ENCODE assay signal across 10 cellular contexts in the genomic region with DNA sequence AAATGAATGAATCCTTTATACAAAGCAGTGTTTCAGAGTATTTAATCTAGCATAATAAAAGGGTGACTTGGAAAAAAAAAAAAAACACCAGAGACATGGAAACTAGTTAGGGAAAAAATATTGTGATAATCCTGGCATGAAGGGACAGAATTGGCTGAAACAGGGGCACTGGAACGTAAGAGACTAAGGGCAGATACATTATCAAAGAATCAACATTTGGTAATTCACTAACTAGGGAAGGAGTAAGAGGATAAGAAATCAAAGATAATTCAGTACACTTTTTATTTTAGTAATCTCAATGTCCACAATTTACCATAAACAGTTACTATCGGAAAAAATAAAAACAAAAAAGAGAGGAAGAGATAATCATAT. TPM values are rescaled to one million over a fixed set of nuclear protein-coding genes. Genes with fewer than 3 reads are reported as not detected.
A peak's percentile ranks its signal among the peaks of the same experiment; 100 is the strongest.
DNase-seq lines count a peak whose midpoint lies in the region; ATAC-seq and TF ChIP-seq lines count a peak whose summit lies in the region.
"Had no signal": no experiment of that assay in that cellular context is flagged by ENCODE, and none has a peak within 500 bp of the region (broad histone marks: within the 10 kb centered on the region; RNA-seq: fewer than 3 reads in every experiment).

No MANE protein-coding gene starts in this region.

- in situ Hi-C loops in GM13977 (cut with MboI; ENCODE audit: low pct_unique_long_range_greater_than_20kb, low sequenced_read_pairs, unreplicated experiment) = no loop called here

- no peak for ATAC-seq in activated T-cell treated with anti-CD3 and anti-CD28 coated beads, Interleukin-2, amount 50 U/mL, for 72 hours (replicated peaks in 1 of 2)
- no peak for ATAC-seq in upper lobe of left lung (ENCODE audit: low FRiP score in 2 of 2)

- no peak for TF ChIP-seq EP300 in upper lobe of left lung (IDR thresholded peaks at IDR 0.05)

- no peaks in the 10 kb centered on the region for H3K9me3 Mint-ChIP-seq in activated T-cell treated with anti-CD3 and anti-CD28 coated beads, Interleukin-2, amount 50 U/mL, for 72 hours

- no peaks in the 10 kb centered on the region for H3K4me1 ChIP-seq in iPS-18a (ENCODE audit: control insufficient read depth, low read depth, low read length)
- peaks cover 0 to 18% (median 6%) of the 10 kb centered on the region in 4 donors for H3K4me1 ChIP-seq in upper lobe of left lung

- no peaks in the 10 kb centered on the region for H3K27me3 ChIP-seq in iPS-18a (ENCODE audit: control insufficient read depth, insufficient read depth, low read length)
- H3K27me3 ChIP-seq in upper lobe of left lung = no peaks in the 10 kb centered on the region
- H3K27me3 ChIP-seq: transverse colon had no signal

- H3K4me3 Mint-ChIP-seq in activated T-cell treated with anti-CD3 and anti-CD28 coated beads, Interleukin-2, amount 50 U/mL, for 72 hours = no peak overlapping the region

- peaks cover 3% of the 10 kb centered on the region for H3K4me1 Mint-ChIP-seq in activated T-cell treated with anti-CD3 and anti-CD28 coated beads, Interleukin-2, amount 50 U/mL, for 72 hours (ENCODE audit: low read depth)

- DNase-seq in activated T-cell treated with anti-CD3 and anti-CD28 coated beads, Interleukin-2, amount 50 U/mL, for 72 hours = no peak
- DNase-seq in activated T-cell treated with anti-CD3 and anti-CD28 coated beads for 4 hours (no peak), upper lobe of left lung (no peak), COLO829 (ENCODE audit: low spot score) (no peak), GM13977 (ENCODE audit: low spot score) (no peak)
- DNase-seq: activated CD4-positive, alpha-beta T cell treated with anti-CD3 and anti-CD28 coated beads for 4 hours; activated gamma-delta T cell; transverse colon had no signal

- H3K9me3 ChIP-seq in iPS-18a (ENCODE audit: control insufficient read depth, low read depth, low read length) = no peaks in the 10 kb centered on the region
- H3K9me3 ChIP-seq in upper lobe of left lung = no peaks in the 10 kb centered on the region
- H3K9me3 ChIP-seq: transverse colon had no signal

- TF ChIP-seq CTCF in upper lobe of left lung (IDR thresholded peaks at IDR 0.05) = no peak
- no peak for TF ChIP-seq CTCF in GM13977 (IDR thresholded peaks at IDR 0.05; ENCODE audit: extremely low read depth, insufficient read depth, missing control alignments)

- peak overlapping the region; percentile 26 for H3K27ac Mint-ChIP-seq in activated T-cell treated with anti-CD3 and anti-CD28 coated beads, Interleukin-2, amount 50 U/mL, for 72 hours

- no peak overlapping the region for H3K9ac ChIP-seq in iPS-18a (ENCODE audit: low read length)

- TF ChIP-seq POLR2A in upper lobe of left lung (IDR thresholded peaks at IDR 0.05) = no peak

- H3K27ac ChIP-seq in iPS-18a (ENCODE audit: low read length) (peak overlapping the region; percentile 27), upper lobe of left lung (peak overlapping the region in 3 of 4 donors; percentile 26 to 79 (median 47))

- 40 to 58% methylated on average over 2 of the region's 2 CpGs for WGBS in upper lobe of left lung, 2 donors

- H3K36me3 Mint-ChIP-seq in activated T-cell treated with anti-CD3 and anti-CD28 coated beads, Interleukin-2, amount 50 U/mL, for 72 hours (ENCODE audit: insufficient read depth in 2 of 2) = peaks cover 10 to 13% of the 10 kb centered on the region in 2 donors

- no peak overlapping the region for H3K4me3 ChIP-seq in iPS-18a (ENCODE audit: low read length)
- H3K4me3 ChIP-seq in upper lobe of left lung = no peak overlapping the region
- H3K4me3 ChIP-seq: skin epidermis, transverse colon had no signal

- H3K27me3 Mint-ChIP-seq in activated T-cell treated with anti-CD3 and anti-CD28 coated beads, Interleukin-2, amount 50 U/mL, for 72 hours (ENCODE audit: low read depth) = no peaks in the 10 kb centered on the region

- peaks cover 17% of the 10 kb centered on the region for H3K36me3 ChIP-seq in iPS-18a (ENCODE audit: control insufficient read depth, low read depth, low read length)
- H3K36me3 ChIP-seq in upper lobe of left lung = peaks cover 0 to 15% (median 0%) of the 10 kb centered on the region in 4 donors

RNA-seq across cellular contexts. Expression of a gene that starts 18.2 kb away (rescaled TPM):
- 10 to 100 TPM; 35.1 to 36.6 TPM for total RNA-seq in activated T-cell treated with anti-CD3 and anti-CD28 coated beads, Interleukin-2, amount 50 U/mL, for 72 hours
- 10 to 100 TPM; 23.0 to 47.3 (median 32.8) TPM for total RNA-seq in upper lobe of left lung

RNA-seq across cellular contexts. Expression of a gene that starts 21.5 kb away (rescaled TPM):
- 100 to 1,000 TPM; 343 to 396 TPM for total RNA-seq in activated T-cell treated with anti-CD3 and anti-CD28 coated beads, Interleukin-2, amount 50 U/mL, for 72 hours
- 100 to 1,000 TPM in 1 of 6 donors, 10 to 100 TPM in 5; 16.7 to 251 (median 37.3) TPM for total RNA-seq in upper lobe of left lung

RNA-seq across cellular contexts. Expression of a gene that starts 56.3 kb away (rescaled TPM):
- 1 to 10 TPM in 1 of 2 donors, under 1 TPM in 1; 1.00 to 1.9 TPM for total RNA-seq in activated T-cell treated with anti-CD3 and anti-CD28 coated beads, Interleukin-2, amount 50 U/mL, for 72 hours
- 10 to 100 TPM in 1 of 6 donors, 1 to 10 TPM in 4, under 1 TPM in 1; 0.91 to 45.1 (median 1.5) TPM for total RNA-seq in upper lobe of left lung

RNA-seq across cellular contexts. Expression of a gene that starts 57.1 kb away (rescaled TPM):
- 100 to 1,000 TPM in 1 of 2 donors, 10 to 100 TPM in 1; 89.2 to 103 TPM for total RNA-seq in activated T-cell treated with anti-CD3 and anti-CD28 coated beads, Interleukin-2, amount 50 U/mL, for 72 hours
- total RNA-seq in upper lobe of left lung = 10 to 100 TPM; 11.7 to 27.9 (median 21.7) TPM
